18 cellular contexts compared by ENCODE assay signal in the genomic region with DNA sequence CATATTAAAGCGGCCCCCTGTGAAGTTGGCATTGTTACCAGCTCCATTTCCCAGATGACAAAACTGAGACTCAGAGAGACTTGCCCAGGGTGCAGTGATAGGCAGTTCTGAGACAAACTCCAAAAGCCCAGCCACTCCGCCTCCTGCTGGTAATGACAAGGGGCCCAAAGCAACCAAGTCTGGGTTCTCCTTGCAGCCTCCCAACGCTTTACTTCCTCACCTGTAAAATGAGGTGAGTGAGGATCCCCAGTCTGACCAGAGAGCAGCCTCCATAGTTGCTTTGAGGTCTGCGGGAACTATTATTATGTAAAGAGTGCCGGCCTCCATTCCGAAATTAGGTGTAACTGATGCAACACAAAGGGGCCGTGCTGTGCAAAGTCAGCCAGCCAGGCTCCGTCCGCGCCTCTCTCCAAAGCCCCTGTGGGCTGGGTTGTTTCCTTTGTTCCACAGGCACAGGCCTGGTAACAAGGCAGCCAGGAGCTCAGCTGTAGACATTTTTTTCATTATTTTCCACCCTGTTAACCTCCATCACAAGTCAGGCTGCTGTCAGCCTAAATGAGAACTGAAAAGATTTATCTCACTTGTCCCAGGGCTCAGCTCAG.
DNase-seq lines count a peak whose midpoint lies in the region; ATAC-seq and TF ChIP-seq lines count a peak whose summit lies in the region.
"Had no signal": no experiment of that assay in that cellular context is flagged by ENCODE, and none has a peak within 500 bp of the region (broad histone marks: within the 10 kb centered on the region; RNA-seq: fewer than 3 reads in every experiment).

No MANE protein-coding gene starts in this region.

- TF ChIP-seq EP300 in SK-N-SH (IDR thresholded peaks at IDR 0.05; ENCODE audit: borderline replicate concordance in 1 of 2, low read depth in 1 of 2, low read length in 1 of 2): no peak

- peaks cover 0 to 6% of the 10 kb centered on the region in 2 experiments; a peak in 1 of 4 replicates for H3K4me1 ChIP-seq in SK-N-SH (ENCODE audit: control insufficient read depth in 1 of 2, insufficient read depth in 2 of 2, low read depth in 1 of 2, low read length in 1 of 2)
- H3K4me1 ChIP-seq in iPS-20b (ENCODE audit: insufficient read depth, low read length): peaks cover 23% of the 10 kb centered on the region
- H3K4me1 ChIP-seq in smooth muscle cell (ENCODE audit: low read depth): peaks cover 23% of the 10 kb centered on the region
- no peaks in the 10 kb centered on the region for H3K4me1 ChIP-seq in vagina

- H3K4me2 ChIP-seq in SK-N-SH (no peak overlapping the region), smooth muscle cell (no peak overlapping the region)

- no peak for TF ChIP-seq POLR2A in vagina (IDR thresholded peaks at IDR 0.05)

- H2AFZ ChIP-seq in SK-N-SH (ENCODE audit: low read depth) (no peak overlapping the region), smooth muscle cell (ENCODE audit: low read depth) (peak overlapping the region; percentile 13)

- TF ChIP-seq CTCF in SK-N-SH (IDR thresholded peaks at IDR 0.05) (no peak), smooth muscle cell (IDR thresholded peaks at IDR 0.05; ENCODE audit: borderline replicate concordance, insufficient read depth, poor library complexity, severe bottlenecking) (no peak), vagina (IDR thresholded peaks at IDR 0.05) (no peak)

- H3F3A ChIP-seq in SK-N-SH (replicated peaks; ENCODE audit: insufficient read depth) (no peaks in the 10 kb centered on the region), smooth muscle cell (ENCODE audit: low read depth) (no peaks in the 10 kb centered on the region)

- POLR2A ChIA-PET in SK-N-SH (lab: Yijun Ruan, JAX): no interaction called here

- H3K9ac ChIP-seq in SK-N-SH: no peak overlapping the region
- peak overlapping the region; percentile 76 for H3K9ac ChIP-seq in iPS-20b (ENCODE audit: low read depth, low read length)
- H3K9ac ChIP-seq in smooth muscle cell (ENCODE audit: low read depth): no peak overlapping the region

- DNase-seq in SK-N-SH (peak; percentile 47), SK-N-DZ (ENCODE audit: low spot score) (peak; percentile 62), smooth muscle cell (lab: John Stamatoyannopoulos, UW; ENCODE audit: unreplicated experiment) (no peak), COLO829 (ENCODE audit: low spot score) (no peak), COLO668 (lab: John Stamatoyannopoulos, UW; ENCODE audit: unreplicated experiment) (no peak), vagina (ENCODE audit: extremely low spot score in 2 of 2) (no peak)
- DNase-seq: activated CD4-positive, alpha-beta memory T cell treated with anti-CD3 and anti-CD28 coated beads, Interleukin-2, amount 10 ng/mL, durations not matched to agents 7 days and 5 days; activated naive CD8-positive, alpha-beta T cell treated with anti-CD3 and anti-CD28 coated beads, Interleukin-2, amount 10 ng/mL, durations not matched to agents 7 days and 5 days; activated T-cell treated with anti-CD3 and anti-CD28 coated beads, Interleukin-2, amount 50 U/mL, for 48 hours; central memory CD4-positive, alpha-beta T cell; DMS79; effector memory CD8-positive, alpha-beta T cell; hypothalamus; Kasumi-1; NCI-H82 had no signal

- H3K36me3 ChIP-seq in SK-N-SH (replicated peaks in 1 of 2; ENCODE audit: control insufficient read depth in 1 of 2, insufficient read depth in 2 of 2, low read length in 1 of 2) (no peaks in the 10 kb centered on the region), iPS-20b (ENCODE audit: insufficient read depth, low read depth, low read length) (no peaks in the 10 kb centered on the region), smooth muscle cell (ENCODE audit: low read depth) (no peaks in the 10 kb centered on the region), vagina (no peaks in the 10 kb centered on the region)

- H3K4me3 ChIP-seq in SK-N-SH (ENCODE audit: low read depth in 2 of 2, low read length in 1 of 2) (no peak overlapping the region), iPS-20b (ENCODE audit: low read length) (peak overlapping the region; percentile 18; the same call in 1 of the 2 replicates), smooth muscle cell (no peak overlapping the region), vagina (no peak overlapping the region)
- H3K4me3 ChIP-seq: lung had no signal

- TF ChIP-seq RAD21 in SK-N-SH (IDR thresholded peaks at IDR 0.05; ENCODE audit: low read length): no peak

- WGBS in SK-N-SH (ENCODE audit: low lambda C conversion rate): 87% methylated on average over 10 of the region's 10 CpGs
- WGBS in smooth muscle cell (ENCODE audit: low lambda C conversion rate): 36% methylated on average over 10 of the region's 10 CpGs

- intact Hi-C loops in vagina (cut with DNase I): no loop called here

- H3K79me2 ChIP-seq in SK-N-SH (ENCODE audit: insufficient read depth): no peaks in the 10 kb centered on the region
- no peaks in the 10 kb centered on the region for H3K79me2 ChIP-seq in smooth muscle cell (ENCODE audit: low read depth)

- H3K27ac ChIP-seq in SK-N-SH (ENCODE audit: low read depth in 2 of 2, low read length in 1 of 2): no peak overlapping the region; a peak in 1 of 4 replicates
- peak overlapping the region; percentile 88 for H3K27ac ChIP-seq in iPS-20b (ENCODE audit: low read length)
- no peak overlapping the region for H3K27ac ChIP-seq in smooth muscle cell (ENCODE audit: low read depth)
- no peak overlapping the region for H3K27ac ChIP-seq in vagina

- no peaks in the 10 kb centered on the region for H3K9me2 ChIP-seq in SK-N-SH

- no peaks in the 10 kb centered on the region for H3K9me3 ChIP-seq in SK-N-SH
- no peaks in the 10 kb centered on the region for H3K9me3 ChIP-seq in iPS-20b (ENCODE audit: insufficient read depth, low read depth, low read length)
- H3K9me3 ChIP-seq in smooth muscle cell (replicated peaks; ENCODE audit: low read depth): no peaks in the 10 kb centered on the region
- H3K9me3 ChIP-seq in vagina: no peaks in the 10 kb centered on the region

- no peaks in the 10 kb centered on the region for H3K27me3 ChIP-seq in SK-N-SH (ENCODE audit: insufficient read depth)
- no peaks in the 10 kb centered on the region for H3K27me3 ChIP-seq in iPS-20b (ENCODE audit: insufficient read depth, low read length)
- no peaks in the 10 kb centered on the region for H3K27me3 ChIP-seq in smooth muscle cell (ENCODE audit: low read depth)
- H3K27me3 ChIP-seq in vagina: no peaks in the 10 kb centered on the region

- no peak for ATAC-seq in SK-N-SH treated with all-trans-retinoic acid at 6 μM for 48 hours
- ATAC-seq: effector memory CD8-positive, alpha-beta T cell had no signal

- H4K20me1 ChIP-seq in SK-N-SH (ENCODE audit: insufficient read depth) (no peaks in the 10 kb centered on the region), smooth muscle cell (ENCODE audit: low read depth) (no peaks in the 10 kb centered on the region)

- CTCF ChIA-PET in SK-N-SH (lab: Yijun Ruan, JAX): interaction anchor here (0.6 to 1.6 kb wide), 7 partner anchors 17 to 114 kb away, joined by 3 to 4 read pairs (median 4); no protein-coding TSS in a partner anchor

TF ChIP-seq in SK-N-SH, 30 proteins besides CTCF, POLR2A, EP300 and RAD21:
- TF ChIP-seq PBX3 (IDR thresholded peaks at IDR 0.05): no peak
- TF ChIP-seq USF1 (IDR thresholded peaks at IDR 0.05; ENCODE audit: borderline replicate concordance, low read depth): no peak
- no peak for TF ChIP-seq FOSL2 (IDR thresholded peaks at IDR 0.05; ENCODE audit: borderline replicate concordance, low read depth)
- no peak for TF ChIP-seq TCF12 (IDR thresholded peaks at IDR 0.05)
- TF ChIP-seq TEAD4 (IDR thresholded peaks at IDR 0.05; ENCODE audit: borderline replicate concordance, insufficient read depth): no peak
- TF ChIP-seq GABPA (IDR thresholded peaks at IDR 0.05; ENCODE audit: low read depth): no peak

TF ChIP-seq in SK-N-SH treated with all-trans-retinoic acid at 6 μM for 48 hours, 23 proteins besides CTCF, POLR2A, EP300 and RAD21:
- TF ChIP-seq SNAI2 (CRISPR knock-in tag; IDR thresholded peaks at IDR 0.05): no peak
- no peak for TF ChIP-seq ARNTL (CRISPR knock-in tag; IDR thresholded peaks at IDR 0.05; ENCODE audit: borderline replicate concordance, low read depth)
- no peak for TF ChIP-seq CSRNP3 (CRISPR knock-in tag; IDR thresholded peaks at IDR 0.05)
- no peak for TF ChIP-seq ZC3H10 (CRISPR knock-in tag; IDR thresholded peaks at IDR 0.05)
- no peak for TF ChIP-seq ZNF565 (CRISPR knock-in tag; conservative IDR thresholded peaks at IDR 0.05; ENCODE audit: low read depth)
- no peak for TF ChIP-seq CREB5 (CRISPR knock-in tag; IDR thresholded peaks at IDR 0.05; ENCODE audit: low read depth)
- no peak for TF ChIP-seq TCF4 (CRISPR knock-in tag; IDR thresholded peaks at IDR 0.05; ENCODE audit: borderline replicate concordance)

Comparison
In these comparisons a context has a peak if more than half of its experiments do, and no peak if none do; other contexts are left out.
1. DNase-seq: peak in SK-N-SH (single experiment) and SK-N-DZ (single experiment); none in smooth muscle cell (single experiment), COLO829 (single experiment), COLO668 (single experiment) and vagina (0 of 2).